In the genomic region with DNA sequence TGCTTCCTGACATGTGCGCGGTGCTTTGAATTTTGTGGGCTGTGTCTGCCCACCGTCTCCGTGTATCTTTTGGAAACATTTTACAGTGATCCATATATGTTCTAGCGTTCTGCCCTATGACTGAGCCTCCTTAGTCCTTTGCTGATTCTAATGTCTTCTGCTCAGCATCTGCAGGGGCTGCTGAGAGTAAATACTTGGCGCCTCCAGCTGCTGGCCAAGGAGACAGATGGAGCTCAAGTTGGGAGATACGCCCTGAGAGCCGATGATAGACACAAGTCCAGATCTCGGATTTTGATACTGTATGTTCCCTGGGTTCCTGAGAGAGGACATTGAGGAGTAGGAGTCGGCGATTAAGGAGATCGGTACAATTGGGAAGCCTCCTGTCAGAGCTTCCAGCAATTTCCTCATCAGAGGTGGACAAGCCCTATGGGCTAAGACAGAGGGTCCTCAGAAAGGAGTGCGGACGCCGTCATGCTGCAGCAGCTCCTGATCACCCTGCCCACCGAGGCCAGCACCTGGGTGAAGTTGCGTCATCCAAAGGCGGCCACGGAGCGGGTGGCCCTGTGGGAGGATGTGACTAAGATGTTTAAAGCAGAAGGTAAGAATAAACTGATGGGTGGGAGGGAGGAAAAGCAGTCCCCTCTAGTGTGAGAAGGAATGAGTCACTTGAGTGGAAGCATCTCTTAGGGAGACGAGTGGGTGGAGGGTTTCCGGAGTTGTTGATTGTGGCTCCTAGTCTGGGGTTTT, we compare ENCODE assay signal across 8 cellular contexts. TPM values are rescaled to one million over a fixed set of nuclear protein-coding genes. Genes with fewer than 3 reads are reported as not detected.
A peak's percentile ranks its signal among the peaks of the same experiment; 100 is the strongest.
DNase-seq lines count a peak whose midpoint lies in the region; ATAC-seq and TF ChIP-seq lines count a peak whose summit lies in the region.

No MANE protein-coding gene starts in this region.

- H3K9me3 ChIP-seq in subcutaneous abdominal adipose tissue (ENCODE audit: control insufficient read depth in 5 of 5, low read length in 5 of 5) = peaks cover 0 to 16% (median 2%) of the 10 kb centered on the region in 5 donors

- peak overlapping the region; percentile 67 for H3K27ac ChIP-seq in subcutaneous abdominal adipose tissue (ENCODE audit: low read depth, low read length)

- no peaks in the 10 kb centered on the region for H3K27me3 ChIP-seq in subcutaneous abdominal adipose tissue (ENCODE audit: control insufficient read depth in 5 of 5, insufficient read depth in 4 of 5, low read length in 5 of 5)

- peak; percentile 34 for ATAC-seq in HG03039 (IDR thresholded peaks at IDR 0.05; ENCODE audit: unreplicated experiment)

- DNase-seq in DMS153 (lab: John Stamatoyannopoulos, UW) (peak; percentile 62), DMS153 treated with DMSO at 0.1 percent for 48 hours (lab: John Stamatoyannopoulos, UW; ENCODE audit: unreplicated experiment) (no peak), NOMO-1 treated with DMSO at 0.1 percent for 48 hours (lab: John Stamatoyannopoulos, UW; ENCODE audit: unreplicated experiment) (peak; percentile 31), fibroblast of the aortic adventitia (ENCODE audit: low read depth) (peak; percentile 48), non-pigmented ciliary epithelial cell (ENCODE audit: low read depth) (peak; percentile 91)
- DNase-seq in activated T-helper 1 cell treated with anti-CD3 and anti-CD28 coated beads, Interleukin-2, amount 50 U/mL, for 16 hours (ENCODE audit: low read depth in 1 of 2, low spot score in 1 of 2) = peak; percentile 31 to 76

- H3K9ac ChIP-seq in subcutaneous abdominal adipose tissue (ENCODE audit: low read length in 5 of 5) = peak overlapping the region; percentile 43 to 88 (median 84)

- H3K4me3 ChIP-seq in fibroblast of the aortic adventitia (ENCODE audit: low read depth, low read length) (peak overlapping the region; percentile 80), subcutaneous abdominal adipose tissue (ENCODE audit: low read depth in 1 of 5, low read length in 5 of 5) (peak overlapping the region; percentile 70 to 92 (median 87))

- peaks cover 2 to 20% (median 17%) of the 10 kb centered on the region in 5 donors for H3K4me1 ChIP-seq in subcutaneous abdominal adipose tissue (ENCODE audit: control insufficient read depth in 5 of 5, insufficient read depth in 5 of 5, low read length in 5 of 5)

- TF ChIP-seq CTCF in fibroblast of the aortic adventitia (IDR thresholded peaks at IDR 0.05; ENCODE audit: insufficient read depth, low read length) = no peak

- peaks cover 0 to 6% (median 0%) of the 10 kb centered on the region in 5 donors for H3K36me3 ChIP-seq in subcutaneous abdominal adipose tissue (ENCODE audit: control insufficient read depth in 5 of 5, insufficient read depth in 5 of 5, low read length in 5 of 5)

RNA-seq across cellular contexts. Expression of a gene that starts 0.4 kb away (rescaled TPM):
- 6.1 and 8.5 TPM in 2 replicates for total RNA-seq in fibroblast of the aortic adventitia (ENCODE audit: low replicate concordance)

RNA-seq across cellular contexts. Expression of a gene that starts 26.4 kb away (rescaled TPM):
- 1.7 and 3.4 TPM in 2 replicates for total RNA-seq in fibroblast of the aortic adventitia (ENCODE audit: low replicate concordance)

RNA-seq across cellular contexts. Expression of a gene that starts 57.9 kb away (rescaled TPM):
- total RNA-seq in fibroblast of the aortic adventitia (ENCODE audit: low replicate concordance) = 11.5 and 15.1 TPM in 2 replicates
